8 cellular contexts compared by ENCODE assay signal in the genomic region with DNA sequence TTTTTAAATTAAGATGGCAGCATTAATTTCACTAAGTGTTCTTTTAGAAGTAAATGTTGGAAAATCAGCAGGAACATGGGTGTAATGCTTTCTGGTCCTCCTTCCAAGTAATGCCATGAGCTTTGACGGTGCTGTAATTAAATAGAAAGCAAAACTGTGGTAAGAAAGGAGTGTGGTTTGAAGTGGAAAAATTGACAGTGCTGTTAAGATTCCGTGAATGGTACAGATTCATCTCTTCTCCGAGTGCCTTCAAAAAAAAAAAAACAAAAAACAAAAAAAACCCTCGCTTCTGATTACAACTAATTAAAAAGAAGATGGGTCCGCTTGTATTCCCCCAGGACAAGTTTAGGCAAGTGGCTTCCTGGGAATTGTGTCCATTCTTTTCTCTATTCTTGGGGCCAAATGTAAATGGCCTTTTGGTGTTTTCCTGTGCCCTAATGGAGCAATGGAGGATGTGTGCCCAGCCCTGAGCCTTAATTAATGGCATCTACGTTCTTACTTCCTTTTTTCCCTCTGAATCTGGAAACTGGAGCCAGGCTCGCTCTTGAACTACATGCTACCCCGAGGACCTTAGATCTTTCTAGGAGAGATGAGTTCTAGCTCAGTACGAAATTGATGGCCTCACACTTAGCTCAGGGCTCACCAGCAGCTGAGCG. TPM values are rescaled to one million over a fixed set of nuclear protein-coding genes. Genes with fewer than 3 reads are reported as not detected.
DNase-seq lines count a peak whose midpoint lies in the region; ATAC-seq and TF ChIP-seq lines count a peak whose summit lies in the region.

No MANE protein-coding gene starts in this region.

- DNase-seq in MG63 (no peak), mammary epithelial cell (no peak), NCI-H2171 treated with DMSO at 0.1 percent for 48 hours (lab: John Stamatoyannopoulos, UW) (no peak), dermis blood vessel endothelial cell (no peak)
- no peak for DNase-seq in activated CD4-positive, alpha-beta T cell treated with anti-CD3 and anti-CD28 coated beads for 48 hours
- DNase-seq in activated effector memory CD4-positive, alpha-beta T cell treated with Interleukin-2 at 50 U/mL for 16 hours: no peak

- ATAC-seq in GM18517 (IDR thresholded peaks at IDR 0.05; ENCODE audit: unreplicated experiment): peak; percentile 30

- H3K9me3 ChIP-seq in MG63 (no peaks in the 10 kb centered on the region), mammary epithelial cell (replicated peaks; ENCODE audit: insufficient read depth, low read length) (no peaks in the 10 kb centered on the region), muscle layer of duodenum (ENCODE audit: control insufficient read depth in 1 of 2, low read length in 2 of 2) (no peaks in the 10 kb centered on the region)

- dilution Hi-C loops in mammary epithelial cell (cut with HindIII; ENCODE audit: low sequenced_read_pairs): no loop called here

- H3K4me1 ChIP-seq in mammary epithelial cell (ENCODE audit: insufficient read depth, low read length): peaks cover 27% of the 10 kb centered on the region
- peaks cover 19 to 37% of the 10 kb centered on the region in 2 donors for H3K4me1 ChIP-seq in muscle layer of duodenum (ENCODE audit: control insufficient read depth in 1 of 2, insufficient read depth in 2 of 2, low read length in 2 of 2)

- peak overlapping the region; percentile 25 for H3K9ac ChIP-seq in mammary epithelial cell (ENCODE audit: insufficient read depth, low read length)

- peak overlapping the region; percentile 54 for H2AFZ ChIP-seq in mammary epithelial cell (ENCODE audit: low read depth, low read length)

- no peaks in the 10 kb centered on the region for H3K27me3 ChIP-seq in MG63
- no peaks in the 10 kb centered on the region for H3K27me3 ChIP-seq in mammary epithelial cell (ENCODE audit: insufficient read depth, low read length)
- H3K27me3 ChIP-seq in muscle layer of duodenum (ENCODE audit: low read depth, low read length): no peaks in the 10 kb centered on the region

- no TSS peak for BruUV-seq in mammary epithelial cell (replicated peaks; lab: Mats Ljungman, UMichigan)

- H3K27ac ChIP-seq in mammary epithelial cell (ENCODE audit: insufficient read depth, low read depth, low read length): peak overlapping the region; percentile 19
- peak overlapping the region; percentile 74 for H3K27ac ChIP-seq in muscle layer of duodenum (ENCODE audit: low read length)

- no peak for TF ChIP-seq CTCF in mammary epithelial cell (conservative IDR thresholded peaks at IDR 0.05 in 1 of 2, IDR thresholded peaks at IDR 0.05 in 1 of 2; ENCODE audit: extremely low read depth in 1 of 2, insufficient read depth in 1 of 2, low read depth in 1 of 2, low read length in 2 of 2)

- peaks cover 89% of the 10 kb centered on the region for H3K79me2 ChIP-seq in mammary epithelial cell (ENCODE audit: insufficient read depth, low read length)

- in situ Hi-C loops in mammary epithelial cell (cut with MboI; ENCODE audit: low sequenced_read_pairs in 2 of 2): loop anchor here in 1 of 2 donors (5.0 to 25.0 kb wide), 2 partner anchors 63 to 728 kb away; no protein-coding TSS in a partner anchor

- peak overlapping the region; percentile 97 for H3K4me2 ChIP-seq in mammary epithelial cell (ENCODE audit: insufficient read depth, low read depth, low read length)

- H3K36me3 ChIP-seq in MG63 (peaks cover 15% of the 10 kb centered on the region), mammary epithelial cell (ENCODE audit: insufficient read depth, low read length) (no peaks in the 10 kb centered on the region), muscle layer of duodenum (ENCODE audit: control insufficient read depth in 1 of 2, insufficient read depth in 2 of 2, low read length in 2 of 2) (peaks cover 0 to 5% of the 10 kb centered on the region in 2 donors)

- intact Hi-C loops in mammary epithelial cell (cut with micrococcal nuclease): loop anchor here (2.0 to 10.0 kb wide), 3 partner anchors 65 to 1351 kb away; partner anchors contain the start of gene PKN2

- WGBS in mammary epithelial cell (ENCODE audit: low coverage, missing lambda C conversion rate): 0% methylated on average over 5 of the region's 10 CpGs

- CTCF ChIA-PET in mammary epithelial cell (lab: Charles Lee; ENCODE audit: low non-redundant PET): interaction anchor here (0.6 kb wide), 1 partner anchor 47 kb away, joined by 7 read pairs; no protein-coding TSS in a partner anchor

- no peaks in the 10 kb centered on the region for H4K20me1 ChIP-seq in mammary epithelial cell (ENCODE audit: insufficient read depth, low read length)

- H3K4me3 ChIP-seq in MG63 (peak overlapping the region; percentile 57), mammary epithelial cell (replicated peaks in 1 of 3; ENCODE audit: insufficient read depth in 1 of 3, low read depth in 2 of 3, low read length in 3 of 3) (peak overlapping the region; percentile 36 to 72 (median 47)), muscle layer of duodenum (ENCODE audit: low read depth in 1 of 2, low read length in 2 of 2) (peak overlapping the region; percentile 81 to 90)

RNA-seq across cellular contexts. Expression of gene LMO4, which starts 5.1 kb away (rescaled TPM):
- 41.3 and 57.4 TPM in 2 replicates for total RNA-seq in MG63 (2014; rRNA removed; shearing (Covaris generic); ENCODE audit: low replicate concordance)
- total RNA-seq in mammary epithelial cell: 10 to 100 TPM; 40.2 to 44.7 TPM
- 34.4 TPM for polyA plus RNA-seq in mammary epithelial cell
- polyA minus RNA-seq in mammary epithelial cell: 4.8 TPM
- total RNA-seq in dermis blood vessel endothelial cell: 20.2 and 20.8 TPM in 2 replicates
